15 cellular contexts compared by ENCODE assay signal in genomic region chr1:167679714-167680113, GRCh38. TPM values are rescaled to one million over a fixed set of nuclear protein-coding genes. Genes with fewer than 3 reads are reported as not detected.
"Had no signal": no experiment of that assay in that cellular context is flagged by ENCODE, and none has a peak within 500 bp of the region (broad histone marks: within the 10 kb centered on the region; RNA-seq: fewer than 3 reads in every experiment).

No MANE protein-coding gene starts in this region.

- DNase-seq: activated B cell treated with CpG ODN at 0.5 μM for 24 hours; activated CD4-positive, alpha-beta T cell treated with anti-CD3 and anti-CD28 coated beads, Interleukin-2, amount 10 ng/mL, durations not matched to agents 24 days and 14 days; cerebellar nuclear complex; glutamatergic neuron; left colon had no signal

- H3K27ac Mint-ChIP-seq: activated B cell treated with CpG ODN at 0.5 μM for 24 hours; activated CD4-positive, alpha-beta T cell treated with anti-CD3 and anti-CD28 coated beads, Interleukin-2, amount 10 ng/mL, durations not matched to agents 24 days and 14 days; activated naive CD4-positive, alpha-beta T cell treated with anti-CD3 and anti-CD28 coated beads, Interleukin-2, amount 50 U/mL, for 24 hours; activated T-helper 2 cell treated with anti-CD3 and anti-CD28 coated beads, Interferon-gamma antibody, Interleukin-2, Interleukin-4, amounts not matched to agents 10 μg/mL and 5 μg/mL and 100 μg/mL, durations not matched to agents 14 hours and 24 hours and 36 hours; dendritic cell treated with granulocyte-macrophage colony-stimulating factor and Interleukin-4, amounts not matched to agents 40 ng/mL and 50 ng/mL, for 4 days; memory B cell; nephron; T-helper 1 cell treated with Interleukin-12 subunit alpha and Interleukin-12 subunit beta and Interleukin-4 antibody, amounts not matched to agents 30 μg/mL and 1 μg/mL, for 36 hours; type B pancreatic cell had no signal

- H3K9me3 Mint-ChIP-seq: activated B cell treated with CpG ODN at 0.5 μM for 24 hours; activated CD4-positive, alpha-beta T cell treated with anti-CD3 and anti-CD28 coated beads, Interleukin-2, amount 10 ng/mL, durations not matched to agents 24 days and 14 days; activated naive CD4-positive, alpha-beta T cell treated with anti-CD3 and anti-CD28 coated beads, Interleukin-2, amount 50 U/mL, for 24 hours; activated T-helper 2 cell treated with anti-CD3 and anti-CD28 coated beads, Interferon-gamma antibody, Interleukin-2, Interleukin-4, amounts not matched to agents 10 μg/mL and 5 μg/mL and 100 μg/mL, durations not matched to agents 14 hours and 24 hours and 36 hours; dendritic cell treated with granulocyte-macrophage colony-stimulating factor and Interleukin-4, amounts not matched to agents 40 ng/mL and 50 ng/mL, for 4 days; memory B cell; nephron; T-helper 1 cell treated with Interleukin-12 subunit alpha and Interleukin-12 subunit beta and Interleukin-4 antibody, amounts not matched to agents 30 μg/mL and 1 μg/mL, for 36 hours; type B pancreatic cell had no signal

- H3K4me3 Mint-ChIP-seq: activated B cell treated with CpG ODN at 0.5 μM for 24 hours; activated CD4-positive, alpha-beta T cell treated with anti-CD3 and anti-CD28 coated beads, Interleukin-2, amount 10 ng/mL, durations not matched to agents 24 days and 14 days; activated naive CD4-positive, alpha-beta T cell treated with anti-CD3 and anti-CD28 coated beads, Interleukin-2, amount 50 U/mL, for 24 hours; dendritic cell treated with granulocyte-macrophage colony-stimulating factor and Interleukin-4, amounts not matched to agents 40 ng/mL and 50 ng/mL, for 4 days; memory B cell; nephron; T-helper 1 cell treated with Interleukin-12 subunit alpha and Interleukin-12 subunit beta and Interleukin-4 antibody, amounts not matched to agents 30 μg/mL and 1 μg/mL, for 36 hours; type B pancreatic cell had no signal

- H3K4me3 ChIP-seq: skin epidermis had no signal

- H3K36me3 Mint-ChIP-seq: type B pancreatic cell had no signal

- H3K27me3 Mint-ChIP-seq: activated B cell treated with CpG ODN at 0.5 μM for 24 hours; activated CD4-positive, alpha-beta T cell treated with anti-CD3 and anti-CD28 coated beads, Interleukin-2, amount 10 ng/mL, durations not matched to agents 24 days and 14 days; activated naive CD4-positive, alpha-beta T cell treated with anti-CD3 and anti-CD28 coated beads, Interleukin-2, amount 50 U/mL, for 24 hours; dendritic cell treated with granulocyte-macrophage colony-stimulating factor and Interleukin-4, amounts not matched to agents 40 ng/mL and 50 ng/mL, for 4 days; memory B cell had no signal

- ATAC-seq: left colon, SK-N-SH treated with all-trans-retinoic acid at 6 μM for 48 hours had no signal

RNA-seq across cellular contexts. Expression of gene RCSD1, which starts 49.7 kb away (rescaled TPM):
- total RNA-seq: epithelial cell of proximal tubule had no signal
